In the genomic region with DNA sequence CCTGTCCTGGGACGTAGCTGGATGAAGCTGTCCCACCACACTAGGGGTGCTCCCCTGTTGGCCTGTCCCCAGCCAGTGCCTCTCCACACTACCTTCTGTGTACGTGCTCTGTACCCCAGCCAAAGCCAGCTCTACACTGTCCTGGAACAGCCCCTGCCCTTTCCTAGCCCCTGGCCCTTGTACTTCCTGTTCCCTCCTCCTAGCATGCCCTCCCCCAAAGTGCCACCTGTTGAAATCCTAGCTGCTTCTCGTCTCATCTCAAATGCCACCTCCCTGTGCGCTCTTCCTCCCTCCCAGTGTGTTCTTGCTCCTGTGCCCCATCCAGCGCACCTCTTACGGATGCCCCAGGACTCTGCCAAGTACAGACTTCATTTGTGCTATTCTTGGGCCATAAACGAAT, we compare ENCODE assay signal across 35 cellular contexts. TPM values are rescaled to one million over a fixed set of nuclear protein-coding genes. Genes with fewer than 3 reads are reported as not detected.
"Had no signal": no experiment of that assay in that cellular context is flagged by ENCODE, and none has a peak within 500 bp of the region (broad histone marks: within the 10 kb centered on the region; RNA-seq: fewer than 3 reads in every experiment).

No MANE protein-coding gene starts in this region.

- H3K27ac ChIP-seq: ascending aorta, cardiac muscle cell, ovary, sigmoid colon, vagina had no signal

- H3K36me3 Mint-ChIP-seq: activated CD4-positive, alpha-beta memory T cell treated with anti-CD3 and anti-CD28 coated beads for 36 hours; activated naive CD4-positive, alpha-beta T cell treated with anti-CD3 and anti-CD28 coated beads, Interleukin-2, amount 10 ng/mL, durations not matched to agents 7 days and 5 days; activated naive CD8-positive, alpha-beta T cell treated with anti-CD3 and anti-CD28 coated beads, Interleukin-2, amount 10 ng/mL, durations not matched to agents 7 days and 5 days; brain; immature natural killer cell; memory B cell; stimulated activated memory B cell treated with anti-CD40 and anti-IgM and Interleukin-4, amounts not matched to agents 10 μg/mL and 1 μg/mL and 100 μg/mL, for 72 hours; type B pancreatic cell had no signal

- H3K36me3 ChIP-seq: ascending aorta, cardiac muscle cell, ovary, sigmoid colon, vagina had no signal

- H3K4me1 ChIP-seq: ascending aorta, sigmoid colon, vagina had no signal

- H3K9me3 ChIP-seq: ascending aorta, ovary, sigmoid colon, vagina had no signal

- H3K27me3 ChIP-seq: ascending aorta, cardiac muscle cell, ovary, vagina had no signal

- ATAC-seq: effector memory CD8-positive, alpha-beta T cell; stimulated activated memory B cell treated with anti-CD40 and anti-IgM and Interleukin-4, amounts not matched to agents 10 μg/mL and 1 μg/mL and 100 μg/mL, for 72 hours; stimulated activated naive CD8-positive, alpha-beta T cell treated with anti-CD3 and anti-CD28 coated beads, Interleukin-15, amount 100 ng/mL, for 72 hours; T-helper 17 cell had no signal

- H3K27ac Mint-ChIP-seq: activated CD4-positive, alpha-beta memory T cell treated with anti-CD3 and anti-CD28 coated beads for 36 hours; activated CD4-positive, alpha-beta T cell treated with anti-CD3 and anti-CD28 coated beads, Interleukin-2, amount 10 ng/mL, durations not matched to agents 24 days and 14 days; activated naive CD4-positive, alpha-beta T cell treated with anti-CD3 and anti-CD28 coated beads, Interleukin-2, amount 10 ng/mL, durations not matched to agents 7 days and 5 days; activated naive CD8-positive, alpha-beta T cell treated with anti-CD3 and anti-CD28 coated beads, Interleukin-2, amount 10 ng/mL, durations not matched to agents 7 days and 5 days; brain; effector memory CD8-positive, alpha-beta T cell; immature natural killer cell; memory B cell; nephron; progenitor cell of endocrine pancreas; stimulated activated memory B cell treated with anti-CD40 and anti-IgM and Interleukin-4, amounts not matched to agents 10 μg/mL and 1 μg/mL and 100 μg/mL, for 72 hours; stimulated activated naive CD8-positive, alpha-beta T cell treated with anti-CD3 and anti-CD28 coated beads, Interleukin-15, amount 100 ng/mL, for 72 hours; T-helper 17 cell; type B pancreatic cell had no signal

- H3K4me3 Mint-ChIP-seq: activated CD4-positive, alpha-beta memory T cell treated with anti-CD3 and anti-CD28 coated beads for 36 hours; activated CD4-positive, alpha-beta T cell treated with anti-CD3 and anti-CD28 coated beads, Interleukin-2, amount 10 ng/mL, durations not matched to agents 24 days and 14 days; activated naive CD4-positive, alpha-beta T cell treated with anti-CD3 and anti-CD28 coated beads, Interleukin-2, amount 10 ng/mL, durations not matched to agents 7 days and 5 days; activated naive CD8-positive, alpha-beta T cell treated with anti-CD3 and anti-CD28 coated beads, Interleukin-2, amount 10 ng/mL, durations not matched to agents 7 days and 5 days; brain; effector memory CD8-positive, alpha-beta T cell; immature natural killer cell; memory B cell; nephron; stimulated activated memory B cell treated with anti-CD40 and anti-IgM and Interleukin-4, amounts not matched to agents 10 μg/mL and 1 μg/mL and 100 μg/mL, for 72 hours; stimulated activated naive CD8-positive, alpha-beta T cell treated with anti-CD3 and anti-CD28 coated beads, Interleukin-15, amount 100 ng/mL, for 72 hours; T-helper 17 cell; type B pancreatic cell had no signal

- H3K4me3 ChIP-seq: ascending aorta, cardiac muscle cell, ovary, sigmoid colon, vagina had no signal

- DNase-seq: activated CD4-positive, alpha-beta memory T cell treated with anti-CD3 and anti-CD28 coated beads for 36 hours; activated CD4-positive, alpha-beta T cell treated with anti-CD3 and anti-CD28 coated beads, Interleukin-2, amount 10 ng/mL, durations not matched to agents 24 days and 14 days; activated CD4-positive, CD25-positive, alpha-beta regulatory T cell treated with anti-CD3 and anti-CD28 coated beads, Interleukin-2, amount 50 U/mL, for 72 hours; activated CD8-positive, alpha-beta memory T cell treated with anti-CD3 and anti-CD28 coated beads, Interleukin-2, amount 50 U/mL, for 4 hours; activated gamma-delta T cell; activated naive CD4-positive, alpha-beta T cell treated with anti-CD3 and anti-CD28 coated beads, Interleukin-2, amount 10 ng/mL, durations not matched to agents 7 days and 5 days; activated naive CD8-positive, alpha-beta T cell treated with anti-CD3 and anti-CD28 coated beads, Interleukin-2, amount 10 ng/mL, durations not matched to agents 7 days and 5 days; activated T-cell treated with anti-CD3 and anti-CD28 coated beads, Interleukin-2, amount 50 U/mL, for 1 hour; cortex of kidney; effector memory CD8-positive, alpha-beta T cell; erythroblast; head of caudate nucleus; hypothalamus; immature natural killer cell; midbrain; ovary; retina; sigmoid colon; small intestine; stimulated activated CD4-positive, alpha-beta T cell treated with anti-CD3 and anti-CD28 coated beads, Interleukin-4, amount 100 ng/mL, for 24 hours; stimulated activated CD8-positive, alpha-beta memory T cell treated with anti-CD3 and anti-CD28 coated beads, Interleukin-4, amount 100 ng/mL, for 48 hours; stimulated activated naive CD8-positive, alpha-beta T cell treated with anti-CD3 and anti-CD28 coated beads, Interleukin-15, amount 100 ng/mL, for 72 hours; substantia nigra; T-helper 17 cell; T1000 had no signal

- H3K27me3 Mint-ChIP-seq: activated CD4-positive, alpha-beta T cell treated with anti-CD3 and anti-CD28 coated beads, Interleukin-2, amount 10 ng/mL, durations not matched to agents 24 days and 14 days; activated naive CD4-positive, alpha-beta T cell treated with anti-CD3 and anti-CD28 coated beads, Interleukin-2, amount 10 ng/mL, durations not matched to agents 7 days and 5 days had no signal

- H3K9me3 Mint-ChIP-seq: activated CD4-positive, alpha-beta memory T cell treated with anti-CD3 and anti-CD28 coated beads for 36 hours; activated CD4-positive, alpha-beta T cell treated with anti-CD3 and anti-CD28 coated beads, Interleukin-2, amount 10 ng/mL, durations not matched to agents 24 days and 14 days; activated naive CD4-positive, alpha-beta T cell treated with anti-CD3 and anti-CD28 coated beads, Interleukin-2, amount 10 ng/mL, durations not matched to agents 7 days and 5 days; activated naive CD8-positive, alpha-beta T cell treated with anti-CD3 and anti-CD28 coated beads, Interleukin-2, amount 10 ng/mL, durations not matched to agents 7 days and 5 days; effector memory CD8-positive, alpha-beta T cell; immature natural killer cell; memory B cell; nephron; stimulated activated memory B cell treated with anti-CD40 and anti-IgM and Interleukin-4, amounts not matched to agents 10 μg/mL and 1 μg/mL and 100 μg/mL, for 72 hours; type B pancreatic cell had no signal

- H3K4me1 Mint-ChIP-seq: activated CD4-positive, alpha-beta T cell treated with anti-CD3 and anti-CD28 coated beads, Interleukin-2, amount 10 ng/mL, durations not matched to agents 24 days and 14 days; activated naive CD4-positive, alpha-beta T cell treated with anti-CD3 and anti-CD28 coated beads, Interleukin-2, amount 10 ng/mL, durations not matched to agents 7 days and 5 days; activated naive CD8-positive, alpha-beta T cell treated with anti-CD3 and anti-CD28 coated beads, Interleukin-2, amount 10 ng/mL, durations not matched to agents 7 days and 5 days; immature natural killer cell; memory B cell; nephron; stimulated activated memory B cell treated with anti-CD40 and anti-IgM and Interleukin-4, amounts not matched to agents 10 μg/mL and 1 μg/mL and 100 μg/mL, for 72 hours; stimulated activated naive CD8-positive, alpha-beta T cell treated with anti-CD3 and anti-CD28 coated beads, Interleukin-15, amount 100 ng/mL, for 72 hours; T-helper 17 cell had no signal

RNA-seq across cellular contexts. Expression of a gene that starts 33.5 kb away (rescaled TPM):
- total RNA-seq: activated CD8-positive, alpha-beta memory T cell treated with anti-CD3 and anti-CD28 coated beads for 36 hours; activated naive CD8-positive, alpha-beta T cell treated with anti-CD3 and anti-CD28 coated beads, Interleukin-2, amount 10 ng/mL, durations not matched to agents 7 days and 5 days had no signal
